In the genomic region with DNA sequence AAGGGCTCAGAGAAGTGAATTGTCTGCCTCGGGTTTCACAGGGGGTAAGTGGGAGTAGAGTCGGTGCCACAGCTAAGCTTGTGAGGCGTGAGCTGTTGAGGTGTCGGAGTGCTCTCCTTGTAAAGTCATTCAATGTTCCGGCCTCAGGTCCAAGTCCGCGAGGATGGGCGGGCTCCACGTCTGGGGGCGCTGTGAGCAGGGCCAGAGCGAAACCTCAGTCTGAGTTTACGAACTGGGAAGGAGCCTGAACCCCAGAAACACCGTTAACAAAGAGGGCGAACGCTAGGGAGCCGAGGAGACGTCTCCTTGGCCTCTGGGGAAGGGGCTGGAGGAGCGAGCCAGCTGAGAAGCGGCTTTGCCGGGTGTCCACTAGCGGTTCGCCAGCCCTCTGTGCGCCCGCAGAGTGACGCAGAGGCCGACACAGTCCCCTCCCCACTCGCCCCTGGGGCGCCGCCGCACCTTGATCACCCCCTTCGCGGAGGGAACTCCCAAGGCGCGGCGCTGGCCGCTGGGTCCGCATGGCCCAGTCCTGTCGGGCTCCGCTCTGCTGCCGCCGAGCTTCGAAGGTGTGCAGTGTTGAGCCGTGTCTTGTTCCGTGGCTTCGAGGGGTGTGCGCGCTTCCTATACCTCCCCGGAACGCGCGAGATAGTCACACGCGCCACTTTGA, we compare ENCODE assay signal across 1 cellular context.
TF ChIP-seq lines count a peak whose summit lies in the region.

No MANE protein-coding gene starts in this region.

TF ChIP-seq in GM23338, 12 proteins besides CTCF, POLR2A, EP300 and RAD21 (continued from another document):
- TF ChIP-seq, protein P1, sequence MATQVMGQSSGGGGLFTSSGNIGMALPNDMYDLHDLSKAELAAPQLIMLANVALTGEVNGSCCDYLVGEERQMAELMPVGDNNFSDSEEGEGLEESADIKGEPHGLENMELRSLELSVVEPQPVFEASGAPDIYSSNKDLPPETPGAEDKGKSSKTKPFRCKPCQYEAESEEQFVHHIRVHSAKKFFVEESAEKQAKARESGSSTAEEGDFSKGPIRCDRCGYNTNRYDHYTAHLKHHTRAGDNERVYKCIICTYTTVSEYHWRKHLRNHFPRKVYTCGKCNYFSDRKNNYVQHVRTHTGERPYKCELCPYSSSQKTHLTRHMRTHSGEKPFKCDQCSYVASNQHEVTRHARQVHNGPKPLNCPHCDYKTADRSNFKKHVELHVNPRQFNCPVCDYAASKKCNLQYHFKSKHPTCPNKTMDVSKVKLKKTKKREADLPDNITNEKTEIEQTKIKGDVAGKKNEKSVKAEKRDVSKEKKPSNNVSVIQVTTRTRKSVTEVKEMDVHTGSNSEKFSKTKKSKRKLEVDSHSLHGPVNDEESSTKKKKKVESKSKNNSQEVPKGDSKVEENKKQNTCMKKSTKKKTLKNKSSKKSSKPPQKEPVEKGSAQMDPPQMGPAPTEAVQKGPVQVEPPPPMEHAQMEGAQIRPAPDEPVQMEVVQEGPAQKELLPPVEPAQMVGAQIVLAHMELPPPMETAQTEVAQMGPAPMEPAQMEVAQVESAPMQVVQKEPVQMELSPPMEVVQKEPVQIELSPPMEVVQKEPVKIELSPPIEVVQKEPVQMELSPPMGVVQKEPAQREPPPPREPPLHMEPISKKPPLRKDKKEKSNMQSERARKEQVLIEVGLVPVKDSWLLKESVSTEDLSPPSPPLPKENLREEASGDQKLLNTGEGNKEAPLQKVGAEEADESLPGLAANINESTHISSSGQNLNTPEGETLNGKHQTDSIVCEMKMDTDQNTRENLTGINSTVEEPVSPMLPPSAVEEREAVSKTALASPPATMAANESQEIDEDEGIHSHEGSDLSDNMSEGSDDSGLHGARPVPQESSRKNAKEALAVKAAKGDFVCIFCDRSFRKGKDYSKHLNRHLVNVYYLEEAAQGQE (IDR thresholded peaks at IDR 0.05; ENCODE audit: unreplicated experiment), result no peak
TF ChIP-seq in GM23338: peak in this region for 1.
